ENCODE assay signal across 10 cellular contexts in the genomic region with DNA sequence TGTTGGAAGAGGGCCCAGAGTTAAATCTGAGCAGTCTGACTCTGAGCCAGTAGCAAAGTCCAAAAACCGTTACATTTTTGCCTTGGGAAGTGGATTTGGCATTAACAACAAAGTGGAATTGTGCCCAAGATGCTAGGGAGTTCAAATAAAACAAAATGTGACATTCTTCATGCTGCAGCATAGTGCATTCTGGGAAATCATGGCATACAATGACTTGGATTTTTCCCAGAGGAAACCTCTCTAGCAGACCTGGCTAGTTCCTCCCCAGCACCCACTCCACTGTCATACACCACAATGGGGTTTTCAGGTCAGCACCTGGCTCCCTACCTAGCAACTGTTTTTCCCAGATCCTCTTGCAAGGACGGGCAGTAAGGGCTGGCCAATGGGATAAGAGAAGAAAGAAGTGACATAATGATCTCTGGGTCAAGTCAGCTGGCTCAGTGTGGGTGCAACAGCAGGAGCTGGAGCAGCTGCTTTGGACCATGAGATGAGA. TPM values are rescaled to one million over a fixed set of nuclear protein-coding genes. Genes with fewer than 3 reads are reported as not detected.
DNase-seq lines count a peak whose midpoint lies in the region; TF ChIP-seq lines count a peak whose summit lies in the region.
"Had no signal": no experiment of that assay in that cellular context is flagged by ENCODE, and none has a peak within 500 bp of the region (broad histone marks: within the 10 kb centered on the region; RNA-seq: fewer than 3 reads in every experiment).

No MANE protein-coding gene starts in this region.

- H3K4me1 ChIP-seq in breast epithelium (no peaks in the 10 kb centered on the region), vagina (peaks cover 53% of the 10 kb centered on the region)

- H3K4me3 Mint-ChIP-seq in MCF 10A (ENCODE audit: unreplicated experiment) (no peak overlapping the region), chondrocyte (ENCODE audit: unreplicated experiment) (no peak overlapping the region)

- no peak for TF ChIP-seq POLR2A in breast epithelium (IDR thresholded peaks at IDR 0.05)
- TF ChIP-seq POLR2A in vagina (IDR thresholded peaks at IDR 0.05): no peak

- no peaks in the 10 kb centered on the region for H3K9me3 Mint-ChIP-seq in MCF 10A (ENCODE audit: unreplicated experiment)
- no peaks in the 10 kb centered on the region for H3K9me3 Mint-ChIP-seq in chondrocyte (ENCODE audit: low read depth)

- H3K9me3 ChIP-seq in breast epithelium (no peaks in the 10 kb centered on the region), vagina (no peaks in the 10 kb centered on the region)

- H3K27ac Mint-ChIP-seq in MCF 10A (ENCODE audit: low read depth, unreplicated experiment): no peak overlapping the region
- H3K27ac Mint-ChIP-seq in chondrocyte (ENCODE audit: unreplicated experiment): peak overlapping the region; percentile 72

- POLR2A ChIA-PET in MCF 10A (lab: Yijun Ruan, JAX): interaction anchor here (1.1 kb wide), 1 partner anchor 9 kb away, joined by 3 read pairs; no protein-coding TSS in a partner anchor

- intact Hi-C loops in MCF 10A (cut with micrococcal nuclease) (no loop called here), breast epithelium (cut with DNase I; ENCODE audit: low total_unique reads) (no loop called here), vagina (cut with DNase I) (no loop called here)

- H3K27ac ChIP-seq in breast epithelium: peak overlapping the region in 1 of 2 donors; percentile 20
- peak overlapping the region; percentile 85 for H3K27ac ChIP-seq in vagina

- no peak for TF ChIP-seq CTCF in MCF 10A (IDR thresholded peaks at IDR 0.05; ENCODE audit: unreplicated experiment)
- no peak for TF ChIP-seq CTCF in breast epithelium (IDR thresholded peaks at IDR 0.05)
- TF ChIP-seq CTCF in chondrocyte (IDR thresholded peaks at IDR 0.05): no peak
- TF ChIP-seq CTCF in vagina (IDR thresholded peaks at IDR 0.05): no peak

- no peaks in the 10 kb centered on the region for H3K4me1 Mint-ChIP-seq in MCF 10A (ENCODE audit: insufficient read depth, unreplicated experiment)
- peaks cover 33% of the 10 kb centered on the region for H3K4me1 Mint-ChIP-seq in chondrocyte (ENCODE audit: low read depth)

- H3K4me3 ChIP-seq in breast epithelium (no peak overlapping the region), vagina (no peak overlapping the region)

- no peaks in the 10 kb centered on the region for H3K27me3 Mint-ChIP-seq in MCF 10A (ENCODE audit: insufficient read depth, unreplicated experiment)
- H3K27me3 Mint-ChIP-seq in chondrocyte (ENCODE audit: low read depth): no peaks in the 10 kb centered on the region

- DNase-seq in MCF 10A (ENCODE audit: unreplicated experiment) (peak; percentile 35), breast epithelium (ENCODE audit: low spot score in 2 of 2) (no peak), chondrocyte (ENCODE audit: low spot score) (no peak), kidney tubule cell (ENCODE audit: low spot score) (peak; percentile 62), vagina (ENCODE audit: extremely low spot score in 2 of 2) (no peak), G401 (ENCODE audit: low spot score) (no peak), T-helper 2 cell (no peak), COR-L47 (lab: John Stamatoyannopoulos, UW) (no peak)
- DNase-seq: MV-4-11 had no signal

- H3K36me3 Mint-ChIP-seq in MCF 10A (ENCODE audit: insufficient read depth, unreplicated experiment) (peaks cover 7% of the 10 kb centered on the region), chondrocyte (ENCODE audit: low read depth) (no peaks in the 10 kb centered on the region)

- CTCF ChIA-PET in MCF 10A (lab: Yijun Ruan, JAX): interaction anchor here (1.2 to 1.7 kb wide), 2 partner anchors 11 to 13 kb away, joined by 3 to 4 read pairs; no protein-coding TSS in a partner anchor

- H3K27me3 ChIP-seq in breast epithelium (no peaks in the 10 kb centered on the region), vagina (no peaks in the 10 kb centered on the region)

- H3K36me3 ChIP-seq in breast epithelium (no peaks in the 10 kb centered on the region), vagina (no peaks in the 10 kb centered on the region)

- in situ Hi-C loops in G401 (cut with HindIII; ENCODE audit: low sequenced_read_pairs): no loop called here

- BruUV-seq in MCF 10A (replicated peaks; lab: Mats Ljungman, UMichigan): no TSS peak

RNA-seq across cellular contexts. Expression of gene CYB5R3, which starts 24.8 kb away (rescaled TPM):
- 104 and 114 TPM in 2 replicates for total RNA-seq in MCF 10A (2022)
- total RNA-seq in breast epithelium: 100 to 1,000 TPM in 1 of 3 donors, 10 to 100 TPM in 2; 56.5 to 248 (median 87.5) TPM
- total RNA-seq in chondrocyte: 279 to 383 TPM (median 382 TPM) in 3 replicates
- 174 TPM for total RNA-seq in vagina
- 39.0 and 44.6 TPM in 2 replicates for total RNA-seq in G401 (2014; rRNA removed; shearing (Covaris generic))

RNA-seq across cellular contexts. Expression of gene ATP5MGL, which starts 33.5 kb away (rescaled TPM):
- total RNA-seq in MCF 10A (2022): 0.83 and 1.1 TPM in 2 replicates
- under 1 TPM in 1 of 3 donors, not detected in 2; 0.73 TPM for total RNA-seq in breast epithelium
- total RNA-seq in chondrocyte: 0.85 to 1.8 TPM in 2 of 3 replicates, not detected in the other
- not detected for total RNA-seq in vagina
- total RNA-seq in G401 (2014; rRNA removed; shearing (Covaris generic)): not detected in 2 replicates
- total RNA-seq: glomerular endothelial cell had no signal

RNA-seq across cellular contexts. Expression of gene A4GALT, which starts 46.7 kb away (rescaled TPM):
- total RNA-seq in MCF 10A (2022) (8.7 and 12.3 TPM in 2 replicates), breast epithelium (10 to 100 TPM in 2 of 3 donors, 1 to 10 TPM in 1; 6.6 to 32.8 (median 22.9) TPM), chondrocyte (5.2 to 23.8 TPM (median 22.0 TPM) in 3 replicates), vagina (35.6 TPM)
- 3.4 and 3.5 TPM in 2 replicates for total RNA-seq in G401 (2014; rRNA removed; shearing (Covaris generic))

RNA-seq across cellular contexts. Expression of gene POLDIP3, which starts 59.3 kb away (rescaled TPM):
- total RNA-seq in MCF 10A (2022) (49.7 and 51.3 TPM in 2 replicates), breast epithelium (10 to 100 TPM; 33.1 to 52.8 (median 38.3) TPM), chondrocyte (47.3 to 49.2 TPM (median 48.0 TPM) in 3 replicates), vagina (34.9 TPM)
- total RNA-seq in G401 (2014; rRNA removed; shearing (Covaris generic)): 11.1 and 14.7 TPM in 2 replicates

Comparison
In these comparisons a context has a peak if more than half of its experiments do, and no peak if none do; other contexts are left out.
1. DNase-seq: peak in MCF 10A (single experiment) and kidney tubule cell (single experiment); none in breast epithelium (0 of 2), chondrocyte (single experiment), vagina (0 of 2), G401 (single experiment), T-helper 2 cell (0 of 5) and COR-L47 (single experiment).